Comparison of ENCODE assay signal across 9 cellular contexts in the genomic region with DNA sequence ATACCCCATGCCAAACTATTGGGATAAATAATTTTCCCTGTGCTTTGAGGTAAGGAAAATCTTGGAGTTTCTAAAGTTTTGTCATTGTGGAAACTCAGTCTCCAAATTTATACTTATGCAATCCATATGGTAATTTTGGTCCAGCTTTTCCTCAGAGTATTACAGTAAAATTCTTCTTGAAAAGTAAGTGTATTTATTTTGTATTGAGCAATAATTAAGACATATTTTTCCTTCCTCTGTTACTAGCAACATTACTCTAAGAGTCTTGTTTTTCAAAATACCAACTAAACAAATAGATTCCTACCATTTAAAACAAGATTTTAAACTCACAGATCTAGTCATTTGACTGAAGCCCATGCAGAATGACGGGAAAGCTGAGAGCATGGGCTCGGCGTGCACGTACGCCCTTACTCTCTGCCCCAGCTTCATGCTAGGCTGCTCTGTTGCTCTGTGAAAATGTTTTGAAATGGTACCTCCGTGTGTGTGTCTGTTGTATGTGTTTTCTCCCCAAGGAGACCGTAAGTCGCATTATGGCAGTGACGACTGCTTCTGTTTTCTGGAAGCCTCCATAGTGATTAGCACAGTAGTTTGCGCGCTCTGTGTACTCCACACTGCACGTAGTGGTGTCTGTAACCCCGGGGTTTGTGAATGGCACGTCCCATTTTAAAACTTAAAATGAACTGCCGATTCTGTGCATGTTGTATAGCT.
DNase-seq lines count a peak whose midpoint lies in the region; ATAC-seq, FAIRE-seq and TF ChIP-seq lines count a peak whose summit lies in the region.
"Had no signal": no experiment of that assay in that cellular context is flagged by ENCODE, and none has a peak within 500 bp of the region (broad histone marks: within the 10 kb centered on the region; RNA-seq: fewer than 3 reads in every experiment).

No MANE protein-coding gene starts in this region.

- no peak overlapping the region for H3K27ac ChIP-seq in H1 (ENCODE audit: low read depth, low read length)
- H3K27ac ChIP-seq in rectal smooth muscle tissue (ENCODE audit: low read depth, low read length): no peak overlapping the region

- H3K4me1 ChIP-seq in H1 (replicated peaks in 1 of 4; ENCODE audit: control insufficient read depth in 3 of 4, insufficient read depth in 4 of 4, low read length in 3 of 4) (no peaks in the 10 kb centered on the region; a peak in 2 of 7 replicates), rectal smooth muscle tissue (ENCODE audit: control insufficient read depth, insufficient read depth, low read length) (peaks cover 3% of the 10 kb centered on the region)

- 86% methylated on average over 15 of the region's 15 CpGs; no CpG with 5 or more reads in 1 of the 2 experiments for WGBS in H1 (ENCODE audit: extremely low coverage in 1 of 2, insufficient coverage in 1 of 2, insufficient read length in 1 of 2, insufficient replicate concordance in 2 of 2, low coverage in 1 of 2, low lambda C conversion rate in 2 of 2, missing lambda C conversion rate in 1 of 2), 2 experiments

- H4K5ac ChIP-seq in H1 (ENCODE audit: insufficient read length, low read depth, low read length): no peak overlapping the region

- peak; percentile 77 for DNase-seq in DMS153 treated with DMSO at 0.1 percent for 48 hours (lab: John Stamatoyannopoulos, UW; ENCODE audit: unreplicated experiment)
- peak; percentile 100 for DNase-seq in NCI-H1694 treated with DMSO at 0.1 percent for 48 hours (lab: John Stamatoyannopoulos, UW)
- no peak for DNase-seq in H1 (ENCODE audit: low read depth in 1 of 2, low spot score in 2 of 2)
- no peak for DNase-seq in RKO (ENCODE audit: low spot score)
- DNase-seq: NK-92 treated with Interleukin-12 subunit alpha and Interleukin-12 subunit beta, amount 100 ng/mL, for 24 hours had no signal

- no peak overlapping the region for H2BK20ac ChIP-seq in H1 (ENCODE audit: low read length)

- no peak overlapping the region for H3K4ac ChIP-seq in H1 (replicated peaks; ENCODE audit: insufficient read length, low read depth, low read length)

- no peak overlapping the region for H2AK5ac ChIP-seq in H1 (ENCODE audit: low read depth, low read length)

- no peak overlapping the region for H4K8ac ChIP-seq in H1 (ENCODE audit: extremely low read depth, insufficient read depth, low read length)

- no peak overlapping the region for H4K91ac ChIP-seq in H1 (replicated peaks; ENCODE audit: insufficient read length, low read length)

- H3K9ac ChIP-seq in H1 (replicated peaks in 1 of 4; ENCODE audit: extremely low read depth in 1 of 4, low read depth in 3 of 4, low read length in 3 of 4): no peak overlapping the region
- no peak overlapping the region for H3K9ac ChIP-seq in rectal smooth muscle tissue (ENCODE audit: low read length)

- no peak for TF ChIP-seq RAD21 in H1 (IDR thresholded peaks at IDR 0.05 in 1 of 2, conservative IDR thresholded peaks at IDR 0.05 in 1 of 2; ENCODE audit: low read depth in 2 of 2, low read length in 2 of 2)

- H3K23ac ChIP-seq in H1 (ENCODE audit: insufficient read length): no peak overlapping the region

- no peak for TF ChIP-seq EP300 in H1 (IDR thresholded peaks at IDR 0.05; ENCODE audit: borderline replicate concordance in 1 of 2, low read depth in 2 of 2, low read length in 2 of 2)

- no peak for FAIRE-seq in H1 (lab: Jason Lieb, UNC)

- no peaks in the 10 kb centered on the region for H3K79me2 ChIP-seq in H1 (ENCODE audit: control insufficient read depth in 1 of 2, insufficient read depth in 2 of 2, low read length in 2 of 2)

- no peaks in the 10 kb centered on the region for H3K23me2 ChIP-seq in H1 (ENCODE audit: low read depth, low read length)

- POLR2A ChIA-PET in H1 (lab: Charles Lee; ENCODE audit: partially characterized antibody): no interaction called here

- no peak overlapping the region for H3K18ac ChIP-seq in H1 (ENCODE audit: extremely low read depth, low read length)

- H3K36me3 ChIP-seq in H1 (ENCODE audit: control insufficient read depth in 2 of 4, insufficient read depth in 4 of 4, low read length in 3 of 4) (no peaks in the 10 kb centered on the region), rectal smooth muscle tissue (ENCODE audit: control insufficient read depth, insufficient read depth, low read length) (peaks cover 3% of the 10 kb centered on the region)

- no peak for TF ChIP-seq POLR2A in H1 (IDR thresholded peaks at IDR 0.05; ENCODE audit: control extremely low read depth in 1 of 2, low read depth in 2 of 2, low read length in 2 of 2)

- no peak overlapping the region for H2BK120ac ChIP-seq in H1 (replicated peaks; ENCODE audit: low read depth, low read length)

- no peak overlapping the region for H3K4me2 ChIP-seq in H1 (ENCODE audit: insufficient read depth in 1 of 2, low read depth in 2 of 2, low read length in 2 of 2)

- no peak overlapping the region for H3K4me3 ChIP-seq in H1 (ENCODE audit: extremely low read depth in 1 of 4, insufficient read depth in 2 of 4, low read depth in 3 of 4, low read length in 4 of 4)
- peak overlapping the region; percentile 2 for H3K4me3 ChIP-seq in rectal smooth muscle tissue (ENCODE audit: low read length)

- H3K14ac ChIP-seq in H1 (ENCODE audit: insufficient read length): no peak overlapping the region

- ATAC-seq in GM21526 (IDR thresholded peaks at IDR 0.05; ENCODE audit: low FRiP score, unreplicated experiment): no peak
- no peak for ATAC-seq in HG03439 (IDR thresholded peaks at IDR 0.05; ENCODE audit: unreplicated experiment)
- ATAC-seq in GM18519 (IDR thresholded peaks at IDR 0.05; ENCODE audit: low FRiP score, unreplicated experiment): no peak

- no peak overlapping the region for H2BK5ac ChIP-seq in H1 (ENCODE audit: low read depth, low read length)

- no peak overlapping the region for H3K56ac ChIP-seq in H1 (replicated peaks; ENCODE audit: insufficient read length, low read depth, low read length)

- H3K27me3 ChIP-seq in H1 (replicated peaks in 1 of 4; ENCODE audit: control insufficient read depth in 3 of 4, extremely low read depth in 1 of 4, insufficient read depth in 3 of 4, low read length in 3 of 4) (no peaks in the 10 kb centered on the region), rectal smooth muscle tissue (ENCODE audit: control insufficient read depth, insufficient read depth, low read length) (no peaks in the 10 kb centered on the region)

- no peaks in the 10 kb centered on the region for H3K9me3 ChIP-seq in H1 (ENCODE audit: insufficient read depth in 2 of 2, low read depth in 1 of 2, low read length in 1 of 2)

- no peak overlapping the region for H2BK12ac ChIP-seq in H1 (ENCODE audit: low read depth, low read length)

- no peaks in the 10 kb centered on the region for H4K20me1 ChIP-seq in H1 (replicated peaks in 1 of 2; ENCODE audit: control insufficient read depth in 1 of 2, insufficient read depth in 2 of 2, low read length in 2 of 2)

- no peak overlapping the region for H2BK15ac ChIP-seq in H1 (ENCODE audit: low read length)

- CTCF ChIA-PET in H1 (lab: Charles Lee; ENCODE audit: partially characterized antibody): interaction anchor here (0.9 to 1.0 kb wide), 2 partner anchors 10 to 335 kb away, joined by 3 to 4 read pairs; no protein-coding TSS in a partner anchor

- 0 out of 2 replicates have a peak overlapping the region, but pooled peaks have one; percentile 19 for H2AFZ ChIP-seq in H1 (ENCODE audit: low read length)

- H3K79me1 ChIP-seq in H1 (ENCODE audit: low read depth, low read length): no peaks in the 10 kb centered on the region

- TF ChIP-seq CTCF in H1 (IDR thresholded peaks at IDR 0.05; ENCODE audit: control extremely low read depth in 1 of 3, insufficient read depth in 1 of 3, low read depth in 1 of 3, low read length in 3 of 3): no peak

TF ChIP-seq in H1, 55 proteins besides CTCF, POLR2A, EP300 and RAD21:
- no peak for TF ChIP-seq BCL11A (IDR thresholded peaks at IDR 0.05; ENCODE audit: low read depth in 2 of 2, low read length in 2 of 2)
- TF ChIP-seq, protein P1, sequence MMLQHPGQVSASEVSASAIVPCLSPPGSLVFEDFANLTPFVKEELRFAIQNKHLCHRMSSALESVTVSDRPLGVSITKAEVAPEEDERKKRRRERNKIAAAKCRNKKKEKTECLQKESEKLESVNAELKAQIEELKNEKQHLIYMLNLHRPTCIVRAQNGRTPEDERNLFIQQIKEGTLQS (IDR thresholded peaks at IDR 0.05; ENCODE audit: insufficient read depth, low read depth, low read length): no peak
- TF ChIP-seq KDM1A (IDR thresholded peaks at IDR 0.05; ENCODE audit: borderline replicate concordance, low read length): no peak
- TF ChIP-seq FOSL1 (IDR thresholded peaks at IDR 0.05; ENCODE audit: insufficient read depth, low read depth, low read length): no peak
- no peak for TF ChIP-seq SIX5 (IDR thresholded peaks at IDR 0.05; ENCODE audit: low read depth, low read length)
- TF ChIP-seq ASH2L (IDR thresholded peaks at IDR 0.05; ENCODE audit: low read length): no peak
- TF ChIP-seq SP2 (IDR thresholded peaks at IDR 0.05; ENCODE audit: low read length): no peak
- no peak for TF ChIP-seq CHD1 (IDR thresholded peaks at IDR 0.05; ENCODE audit: low read depth, low read length)
- TF ChIP-seq, protein P2, sequence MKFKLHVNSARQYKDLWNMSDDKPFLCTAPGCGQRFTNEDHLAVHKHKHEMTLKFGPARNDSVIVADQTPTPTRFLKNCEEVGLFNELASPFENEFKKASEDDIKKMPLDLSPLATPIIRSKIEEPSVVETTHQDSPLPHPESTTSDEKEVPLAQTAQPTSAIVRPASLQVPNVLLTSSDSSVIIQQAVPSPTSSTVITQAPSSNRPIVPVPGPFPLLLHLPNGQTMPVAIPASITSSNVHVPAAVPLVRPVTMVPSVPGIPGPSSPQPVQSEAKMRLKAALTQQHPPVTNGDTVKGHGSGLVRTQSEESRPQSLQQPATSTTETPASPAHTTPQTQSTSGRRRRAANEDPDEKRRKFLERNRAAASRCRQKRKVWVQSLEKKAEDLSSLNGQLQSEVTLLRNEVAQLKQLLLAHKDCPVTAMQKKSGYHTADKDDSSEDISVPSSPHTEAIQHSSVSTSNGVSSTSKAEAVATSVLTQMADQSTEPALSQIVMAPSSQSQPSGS (IDR thresholded peaks at IDR 0.05; ENCODE audit: low read length): no peak
- TF ChIP-seq BACH1 (IDR thresholded peaks at IDR 0.05; ENCODE audit: low read length): no peak
- TF ChIP-seq MAFK (IDR thresholded peaks at IDR 0.05; ENCODE audit: low read depth, low read length): no peak
- no peak for TF ChIP-seq KDM4A (IDR thresholded peaks at IDR 0.05; ENCODE audit: low read depth, low read length, severe bottlenecking)
- TF ChIP-seq CREB1 (IDR thresholded peaks at IDR 0.05): no peak
- no peak for TF ChIP-seq ZNF274 (IDR thresholded peaks at IDR 0.05; ENCODE audit: borderline replicate concordance, extremely low read depth, low read length)
- TF ChIP-seq SRF (IDR thresholded peaks at IDR 0.05; ENCODE audit: low read depth, low read length): no peak

Comparison
In these comparisons a context has a peak if more than half of its experiments do, and no peak if none do; other contexts are left out.
1. DNase-seq: peak in DMS153 treated with DMSO at 0.1 percent for 48 hours (single experiment) and NCI-H1694 treated with DMSO at 0.1 percent for 48 hours (single experiment); none in H1 (0 of 2) and RKO (single experiment).